ENCODE assay signal across 1 cellular context in the genomic region with DNA sequence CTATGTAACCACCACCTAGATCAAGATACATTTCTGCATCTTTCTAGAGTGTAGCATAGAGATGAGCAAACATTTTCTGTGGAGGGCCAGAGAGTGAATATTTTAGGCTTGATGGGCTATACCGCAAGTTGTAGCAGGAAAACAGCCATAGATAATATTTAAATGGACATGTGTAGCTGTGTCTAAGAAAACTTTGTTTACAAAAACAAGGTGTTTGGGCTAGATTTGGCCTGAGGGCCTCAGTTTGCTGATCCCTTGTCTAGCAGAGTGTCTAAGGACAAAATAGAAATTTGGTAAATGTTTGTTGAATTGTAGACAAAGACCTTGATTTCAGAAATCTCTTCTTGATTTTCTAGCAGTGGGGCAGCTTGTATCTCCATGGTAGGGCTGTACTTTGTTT.
TF ChIP-seq lines count a peak whose summit lies in the region.

No MANE protein-coding gene starts in this region.

TF ChIP-seq in K562, 482 proteins besides CTCF, POLR2A, EP300 and RAD21:
- TF ChIP-seq TCF3 (CRISPR knock-in tag; IDR thresholded peaks at IDR 0.05) (peak; percentile 59), CBFA2T3 (IDR thresholded peaks at IDR 0.05) (0 out of 2 replicates have a peak, but pooled peaks have one; percentile 8), TEAD4 (IDR thresholded peaks at IDR 0.05; ENCODE audit: low read length) (0 out of 2 replicates have a peak, but pooled peaks have one; percentile 24), TEAD4 (CRISPR knock-in tag; IDR thresholded peaks at IDR 0.05; ENCODE audit: borderline replicate concordance) (no peak), PCBP2 (IDR thresholded peaks at IDR 0.05; ENCODE audit: low read depth, low read length, poor library complexity, severe bottlenecking) (no peak), SOX6 (IDR thresholded peaks at IDR 0.05) (0 out of 2 replicates have a peak, but pooled peaks have one; percentile 23), FOXA3 (CRISPR knock-in tag; conservative IDR thresholded peaks at IDR 0.05 in 1 of 2, IDR thresholded peaks at IDR 0.05 in 1 of 2) (peak; percentile 65 to 90), RFX1 (IDR thresholded peaks at IDR 0.05) (no peak), TAL1 (IDR thresholded peaks at IDR 0.05) (peak; percentile 57), CEBPB (tag; IDR thresholded peaks at IDR 0.05) (no peak), MTA2 (IDR thresholded peaks at IDR 0.05; ENCODE audit: low read depth) (peak; percentile 12; the same call in 1 of the 2 replicates), SMARCE1 (IDR thresholded peaks at IDR 0.05) (0 out of 2 replicates have a peak, but pooled peaks have one; percentile 13), ARID1B (IDR thresholded peaks at IDR 0.05) (peak; percentile 54; the same call in 1 of the 2 replicates), DPF2 (IDR thresholded peaks at IDR 0.05) (0 out of 2 replicates have a peak, but pooled peaks have one; percentile 27)
- TF ChIP-seq, protein P1, sequence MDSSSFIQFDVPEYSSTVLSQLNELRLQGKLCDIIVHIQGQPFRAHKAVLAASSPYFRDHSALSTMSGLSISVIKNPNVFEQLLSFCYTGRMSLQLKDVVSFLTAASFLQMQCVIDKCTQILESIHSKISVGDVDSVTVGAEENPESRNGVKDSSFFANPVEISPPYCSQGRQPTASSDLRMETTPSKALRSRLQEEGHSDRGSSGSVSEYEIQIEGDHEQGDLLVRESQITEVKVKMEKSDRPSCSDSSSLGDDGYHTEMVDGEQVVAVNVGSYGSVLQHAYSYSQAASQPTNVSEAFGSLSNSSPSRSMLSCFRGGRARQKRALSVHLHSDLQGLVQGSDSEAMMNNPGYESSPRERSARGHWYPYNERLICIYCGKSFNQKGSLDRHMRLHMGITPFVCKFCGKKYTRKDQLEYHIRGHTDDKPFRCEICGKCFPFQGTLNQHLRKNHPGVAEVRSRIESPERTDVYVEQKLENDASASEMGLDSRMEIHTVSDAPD (CRISPR knock-in tag; IDR thresholded peaks at IDR 0.05) = no peak
TF ChIP-seq in K562: peak in this region for 10.
